In the genomic region with DNA sequence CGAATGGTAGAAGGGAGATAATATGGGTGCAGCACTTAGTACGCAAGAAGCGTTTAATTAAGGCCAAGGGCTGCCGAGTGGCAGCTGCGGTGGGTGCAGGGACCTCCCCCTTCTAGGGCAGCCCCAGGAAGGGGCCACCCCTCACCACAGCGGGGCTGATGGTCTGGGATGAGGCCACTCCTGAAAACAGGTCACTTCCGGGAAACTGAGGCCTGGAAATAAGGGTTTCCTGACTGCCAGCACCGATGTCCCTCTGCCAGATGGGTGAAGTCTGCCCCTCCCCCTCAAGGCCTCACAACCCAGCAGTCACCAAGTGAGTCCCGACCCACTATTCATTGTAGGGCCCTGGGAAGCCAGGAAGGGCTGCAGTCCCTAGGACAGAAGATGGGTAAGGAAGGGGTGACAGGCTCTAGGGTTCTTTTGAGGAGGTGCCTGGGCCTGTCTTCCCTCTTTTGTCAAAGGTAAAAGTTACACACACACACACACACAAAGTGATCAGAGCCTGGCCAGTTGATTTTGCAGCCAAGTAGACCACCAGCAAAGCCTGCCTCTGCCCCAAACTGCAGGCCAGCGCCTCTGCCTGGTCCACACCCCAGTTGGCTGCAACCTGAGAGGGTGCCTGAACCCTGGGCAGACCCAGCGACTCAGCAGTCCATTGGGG, we compare ENCODE assay signal across 8 cellular contexts. TPM values are rescaled to one million over a fixed set of nuclear protein-coding genes. Genes with fewer than 3 reads are reported as not detected.
DNase-seq lines count a peak whose midpoint lies in the region; ATAC-seq and TF ChIP-seq lines count a peak whose summit lies in the region.

No MANE protein-coding gene starts in this region.

- H3K9me2 ChIP-seq in HCT116 (ENCODE audit: insufficient read depth), result no peaks in the 10 kb centered on the region

- H3K9me3 ChIP-seq in ES-I3 (ENCODE audit: control insufficient read depth, insufficient read depth, low read length) (no peaks in the 10 kb centered on the region), HCT116 (ENCODE audit: control insufficient read depth in 1 of 2, insufficient read depth in 1 of 2, low read depth in 1 of 2, low read length in 2 of 2) (no peaks in the 10 kb centered on the region), esophagus squamous epithelium (no peaks in the 10 kb centered on the region)

- TF ChIP-seq CTCF in HCT116 (IDR thresholded peaks at IDR 0.05 in 2 of 3, conservative IDR thresholded peaks at IDR 0.05 in 1 of 3; ENCODE audit: borderline replicate concordance in 1 of 3, insufficient read depth in 1 of 3, low read depth in 2 of 3, low read length in 2 of 3) (no peak), esophagus squamous epithelium (IDR thresholded peaks at IDR 0.05) (peak in 1 of 6 experiments; percentile 1)

- H3K4me1 ChIP-seq in ES-I3 (ENCODE audit: insufficient read depth, low read length), result peaks cover 34% of the 10 kb centered on the region
- peaks cover 90 to 95% of the 10 kb centered on the region in 2 experiments for H3K4me1 ChIP-seq in HCT116 (ENCODE audit: control insufficient read depth in 1 of 2, insufficient read depth in 2 of 2, low read length in 2 of 2)
- peaks cover 73 to 91% (median 81%) of the 10 kb centered on the region in 3 donors for H3K4me1 ChIP-seq in esophagus squamous epithelium

- POLR2A ChIA-PET in HCT116 (lab: Charles Lee), result interaction anchor here (6.1 kb wide), 1 partner anchor 13 kb away, joined by 112 read pairs; a partner anchor contains a TSS
- POLR2A ChIA-PET in HEK293T (lab: Yijun Ruan, JAX), result interaction anchor here (24.8 kb wide), 1 partner anchor 11 kb away, joined by 369 read pairs; a partner anchor contains a TSS

- TSS peak; percentile 81 for BruUV-seq in HCT116 (replicated peaks; lab: Mats Ljungman, UMichigan)

- peak overlapping the region; percentile 19 to 48 for H3K4me3 ChIP-seq in HCT116 (replicated peaks in 1 of 2; ENCODE audit: low read depth in 1 of 2, low read length in 2 of 2)
- peak overlapping the region; percentile 8 to 72 (median 51) for H3K4me3 ChIP-seq in esophagus squamous epithelium

- H3K9ac ChIP-seq in ES-I3 (ENCODE audit: low read depth, low read length), result peak overlapping the region; percentile 37; the same call in 1 of the 2 replicates
- peak overlapping the region; percentile 70 for H3K9ac ChIP-seq in HCT116 (ENCODE audit: low read length)

- TF ChIP-seq RAD21 in HCT116 (IDR thresholded peaks at IDR 0.05; ENCODE audit: low read depth), result no peak

- RAD21 ChIA-PET in HCT116 (lab: Charles Lee; ENCODE audit: low non-redundant PET in 1 of 2, low total read pairs in 2 of 2, uncharacterized antibody in 2 of 2, unreplicated experiment in 2 of 2), result interaction anchor here in 1 of 2 experiments (1.0 kb wide), 1 partner anchor 12 kb away, joined by 3 read pairs; no protein-coding TSS in a partner anchor

- DNase-seq in HCT116 (ENCODE audit: low read depth, low spot score), result no peak
- no peak for DNase-seq in esophagus squamous epithelium (lab: John Stamatoyannopoulos, UW)
- DNase-seq in pons (ENCODE audit: low spot score), result peak; percentile 48
- no peak for DNase-seq in NCI-H1092 treated with DMSO at 0.1 percent for 48 hours (lab: John Stamatoyannopoulos, UW)
- DNase-seq in HEK293T (ENCODE audit: extremely low spot score), result no peak
- no peak for DNase-seq in effector CD4-positive, alpha-beta T cell

- TF ChIP-seq POLR2A in HCT116 (IDR thresholded peaks at IDR 0.05; ENCODE audit: borderline replicate concordance, extremely low read depth, insufficient read depth, insufficient read length), result no peak
- no peak for TF ChIP-seq POLR2A in esophagus squamous epithelium (IDR thresholded peaks at IDR 0.05)

- CTCF ChIA-PET in HCT116 (lab: Charles Lee) (interaction anchor here (0.8 kb wide), 1 partner anchor 12 kb away, joined by 4 read pairs; a partner anchor contains a TSS), HEK293T (lab: Yijun Ruan, JAX) (interaction anchor here (0.6 kb wide), 1 partner anchor 50 kb away, joined by 3 read pairs; no protein-coding TSS in a partner anchor)

- H3K36me3 ChIP-seq in ES-I3 (ENCODE audit: insufficient read depth, low read length), result no peaks in the 10 kb centered on the region; the same call in 1 of the 2 replicates
- H3K36me3 ChIP-seq in HCT116 (ENCODE audit: control insufficient read depth in 1 of 2, insufficient read depth in 2 of 2, low read length in 2 of 2), result peaks cover 0 to 24% of the 10 kb centered on the region in 2 experiments; a peak in 3 of 4 replicates
- H3K36me3 ChIP-seq in esophagus squamous epithelium, result peaks cover 2 to 14% (median 3%) of the 10 kb centered on the region in 3 donors

- H3K27ac ChIP-seq in HCT116 (ENCODE audit: low read depth, low read length) (peak overlapping the region; percentile 98), esophagus squamous epithelium (peak overlapping the region; percentile 91 to 96 (median 93))

- H3K79me2 ChIP-seq in HCT116 (ENCODE audit: insufficient read depth, low read length), result peaks cover 96% of the 10 kb centered on the region

- H3K27me3 ChIP-seq in HCT116 (ENCODE audit: insufficient read depth, low read length) (no peaks in the 10 kb centered on the region), esophagus squamous epithelium (no peaks in the 10 kb centered on the region)

- H2AFZ ChIP-seq in HCT116 (ENCODE audit: low read depth, low read length, poor library complexity, severe bottlenecking), result no peak overlapping the region

- H3K4me2 ChIP-seq in HCT116 (ENCODE audit: low read length), result peak overlapping the region; percentile 83

- 29% methylated on average over 4 of the region's 11 CpGs; no CpG with 5 or more reads in 1 of the 2 donors for WGBS in esophagus squamous epithelium, 2 donors

- H4K20me1 ChIP-seq in HCT116 (ENCODE audit: insufficient read depth), result no peaks in the 10 kb centered on the region; the same call in 1 of the 2 replicates

- ATAC-seq in HCT116 (0 out of 2 replicates have a peak, but pooled peaks have one; percentile 6), SK-N-SH treated with all-trans-retinoic acid at 6 μM for 48 hours (peak; percentile 1; the same call in 2 of the 3 replicates)

- intact Hi-C loops in HCT116 (cut with micrococcal nuclease), result no loop called here
- intact Hi-C loops in esophagus squamous epithelium (cut with DNase I), result no loop called here

TF ChIP-seq in HCT116, 20 proteins besides CTCF, POLR2A, EP300 and RAD21 (continues in another document):
- TF ChIP-seq CBX3 (IDR thresholded peaks at IDR 0.05; ENCODE audit: low read depth) (no peak), SIN3A (IDR thresholded peaks at IDR 0.05; ENCODE audit: low read depth) (no peak), ELF1 (IDR thresholded peaks at IDR 0.05; ENCODE audit: borderline replicate concordance, low read depth) (no peak), YY1 (IDR thresholded peaks at IDR 0.05; ENCODE audit: extremely low read depth, insufficient replicate concordance, low read depth, low read length) (no peak), TCF7L2 (IDR thresholded peaks at IDR 0.05; ENCODE audit: borderline replicate concordance, extremely low read depth, insufficient read depth, insufficient read length) (no peak)
- TF ChIP-seq, protein P1, sequence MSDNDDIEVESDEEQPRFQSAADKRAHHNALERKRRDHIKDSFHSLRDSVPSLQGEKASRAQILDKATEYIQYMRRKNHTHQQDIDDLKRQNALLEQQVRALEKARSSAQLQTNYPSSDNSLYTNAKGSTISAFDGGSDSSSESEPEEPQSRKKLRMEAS (IDR thresholded peaks at IDR 0.05), result no peak

TF ChIP-seq in SK-N-SH treated with all-trans-retinoic acid at 6 μM for 48 hours, 23 proteins besides CTCF, POLR2A, EP300 and RAD21 (continues in another document):
- TF ChIP-seq TCF4 (CRISPR knock-in tag; IDR thresholded peaks at IDR 0.05; ENCODE audit: borderline replicate concordance), result no peak
- no peak for TF ChIP-seq ZNF8 (CRISPR knock-in tag; IDR thresholded peaks at IDR 0.05)
- TF ChIP-seq, protein P2, sequence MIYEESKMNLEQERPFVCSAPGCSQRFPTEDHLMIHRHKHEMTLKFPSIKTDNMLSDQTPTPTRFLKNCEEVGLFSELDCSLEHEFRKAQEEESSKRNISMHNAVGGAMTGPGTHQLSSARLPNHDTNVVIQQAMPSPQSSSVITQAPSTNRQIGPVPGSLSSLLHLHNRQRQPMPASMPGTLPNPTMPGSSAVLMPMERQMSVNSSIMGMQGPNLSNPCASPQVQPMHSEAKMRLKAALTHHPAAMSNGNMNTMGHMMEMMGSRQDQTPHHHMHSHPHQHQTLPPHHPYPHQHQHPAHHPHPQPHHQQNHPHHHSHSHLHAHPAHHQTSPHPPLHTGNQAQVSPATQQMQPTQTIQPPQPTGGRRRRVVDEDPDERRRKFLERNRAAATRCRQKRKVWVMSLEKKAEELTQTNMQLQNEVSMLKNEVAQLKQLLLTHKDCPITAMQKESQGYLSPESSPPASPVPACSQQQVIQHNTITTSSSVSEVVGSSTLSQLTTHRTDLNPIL (CRISPR knock-in tag; IDR thresholded peaks at IDR 0.05; ENCODE audit: low read depth), result no peak
- no peak for TF ChIP-seq ZNF70 (CRISPR knock-in tag; IDR thresholded peaks at IDR 0.05)
- TF ChIP-seq SNAI2 (CRISPR knock-in tag; IDR thresholded peaks at IDR 0.05), result no peak

TF ChIP-seq in HEK293T, 16 proteins besides CTCF, POLR2A, EP300 and RAD21:
- no peak for TF ChIP-seq ELF4 (IDR thresholded peaks at IDR 0.05)
- TF ChIP-seq CTBP1 (IDR thresholded peaks at IDR 0.05; ENCODE audit: borderline replicate concordance), result no peak
- TF ChIP-seq ARNT (IDR thresholded peaks at IDR 0.05), result no peak
- no peak for TF ChIP-seq HDGF (IDR thresholded peaks at IDR 0.05; ENCODE audit: borderline replicate concordance)
- no peak for TF ChIP-seq FOXK2 (IDR thresholded peaks at IDR 0.05)
- TF ChIP-seq ZNF384 (IDR thresholded peaks at IDR 0.05), result no peak
- no peak for TF ChIP-seq BHLHE40 (IDR thresholded peaks at IDR 0.05; ENCODE audit: borderline replicate concordance)
- no peak for TF ChIP-seq SUZ12 (IDR thresholded peaks at IDR 0.05)
- TF ChIP-seq TARDBP (IDR thresholded peaks at IDR 0.05), result no peak
- TF ChIP-seq, protein P3, sequence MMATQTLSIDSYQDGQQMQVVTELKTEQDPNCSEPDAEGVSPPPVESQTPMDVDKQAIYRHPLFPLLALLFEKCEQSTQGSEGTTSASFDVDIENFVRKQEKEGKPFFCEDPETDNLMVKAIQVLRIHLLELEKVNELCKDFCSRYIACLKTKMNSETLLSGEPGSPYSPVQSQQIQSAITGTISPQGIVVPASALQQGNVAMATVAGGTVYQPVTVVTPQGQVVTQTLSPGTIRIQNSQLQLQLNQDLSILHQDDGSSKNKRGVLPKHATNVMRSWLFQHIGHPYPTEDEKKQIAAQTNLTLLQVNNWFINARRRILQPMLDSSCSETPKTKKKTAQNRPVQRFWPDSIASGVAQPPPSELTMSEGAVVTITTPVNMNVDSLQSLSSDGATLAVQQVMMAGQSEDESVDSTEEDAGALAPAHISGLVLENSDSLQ (IDR thresholded peaks at IDR 0.05), result no peak
- TF ChIP-seq L3MBTL2 (conservative IDR thresholded peaks at IDR 0.05), result no peak
- no peak for TF ChIP-seq LEF1 (IDR thresholded peaks at IDR 0.05; ENCODE audit: borderline replicate concordance)
- TF ChIP-seq NFRKB (IDR thresholded peaks at IDR 0.05), result no peak
- no peak for TF ChIP-seq FOXA1 (IDR thresholded peaks at IDR 0.05)
- TF ChIP-seq FOXM1 (IDR thresholded peaks at IDR 0.05; ENCODE audit: borderline replicate concordance), result no peak
TF ChIP-seq in HEK293T: peak in this region for 0.

RNA-seq across cellular contexts. Expression of a gene that starts 12.5 kb away (rescaled TPM):
- 298 TPM for total RNA-seq in HCT116 (2021; ENCODE audit: unreplicated experiment)
- 252 and 301 TPM in 2 replicates for polyA plus RNA-seq in HCT116 (2012)
- total RNA-seq in esophagus squamous epithelium, result 100 to 1,000 TPM in 2 of 4 donors, 10 to 100 TPM in 2; 55.0 to 137 (median 108) TPM
